26 cellular contexts compared by ENCODE assay signal in genomic region chr4:113766882-113767281, GRCh38.
"Had no signal": no experiment of that assay in that cellular context is flagged by ENCODE, and none has a peak within 500 bp of the region (broad histone marks: within the 10 kb centered on the region; RNA-seq: fewer than 3 reads in every experiment).

No MANE protein-coding gene starts in this region.

- H3K4me1 ChIP-seq: parathyroid adenoma, prostate gland, right atrium auricular region had no signal

- ATAC-seq: effector memory CD8-positive, alpha-beta T cell; heart right ventricle; left ventricle myocardium superior; lower lobe of right lung; natural killer cell; sciatic nerve; stimulated activated memory B cell treated with anti-CD40 and anti-IgM and Interleukin-4, amounts not matched to agents 10 μg/mL and 1 μg/mL and 100 μg/mL, for 72 hours had no signal

- DNase-seq: dermis blood vessel endothelial cell; effector memory CD8-positive, alpha-beta T cell; erythroblast; esophagus squamous epithelium; foreskin melanocyte; glutamatergic neuron; heart right ventricle; hypothalamus; immature natural killer cell; islet precursor cell; kidney glomerular epithelial cell; left ventricle myocardium superior; lower lobe of right lung; natural killer cell; stimulated activated CD4-positive, alpha-beta T cell treated with anti-CD3 and anti-CD28 coated beads, Interleukin-2, amount 100 ng/mL, for 24 hours; stimulated activated CD4-positive, alpha-beta T cell treated with anti-CD3 and anti-CD28 coated beads, Interleukin-4, amount 100 ng/mL, for 4 hours had no signal

- H3K4me3 ChIP-seq: coronary artery, esophagus squamous epithelium, heart right ventricle, lower lobe of right lung, prostate gland, right atrium auricular region, thoracic aorta, tibial nerve had no signal

- H3K79me2 ChIP-seq: parathyroid adenoma had no signal

- H2AFZ ChIP-seq: parathyroid adenoma had no signal

- H3K27ac ChIP-seq: coronary artery, esophagus squamous epithelium, heart right ventricle, lower lobe of right lung, neutrophil, parathyroid adenoma, prostate gland, right atrium auricular region, thoracic aorta, tibial nerve had no signal

- H3K9ac ChIP-seq: parathyroid adenoma had no signal

- FAIRE-seq: endometrium had no signal

- H3K27me3 ChIP-seq: esophagus squamous epithelium, heart right ventricle, right atrium auricular region, tibial nerve had no signal

- H3K9me3 ChIP-seq: esophagus squamous epithelium, heart right ventricle, lower lobe of right lung, neutrophil, prostate gland, right atrium auricular region, thoracic aorta, tibial nerve had no signal

- H3K36me3 ChIP-seq: esophagus squamous epithelium, heart right ventricle, lower lobe of right lung, neutrophil, prostate gland, right atrium auricular region, thoracic aorta, tibial nerve had no signal
